In genomic region chr11:2090172-2091111, GRCh38 we compare ENCODE assay signal across 1 cellular context.
TF ChIP-seq lines count a peak whose summit lies in the region.

No MANE protein-coding gene starts in this region.

TF ChIP-seq in IMR-90, 13 proteins besides CTCF, POLR2A, EP300 and RAD21:
- TF ChIP-seq MXI1 (IDR thresholded peaks at IDR 0.05; ENCODE audit: borderline replicate concordance, low read depth, low read length), result no peak
- TF ChIP-seq MAZ (IDR thresholded peaks at IDR 0.05; ENCODE audit: borderline replicate concordance, low read depth, low read length), result no peak
- no peak for TF ChIP-seq BHLHE40 (IDR thresholded peaks at IDR 0.05; ENCODE audit: low read depth, low read length)
- TF ChIP-seq MAFK (IDR thresholded peaks at IDR 0.05; ENCODE audit: low read depth, low read length), result no peak
- no peak for TF ChIP-seq CEBPB (IDR thresholded peaks at IDR 0.05; ENCODE audit: low read depth, low read length)
- TF ChIP-seq USF2 (IDR thresholded peaks at IDR 0.05; ENCODE audit: low read depth, low read length), result no peak
- no peak for TF ChIP-seq RCOR1 (IDR thresholded peaks at IDR 0.05; ENCODE audit: insufficient replicate concordance, low read length)
- TF ChIP-seq FOS (IDR thresholded peaks at IDR 0.05; ENCODE audit: low read depth, low read length), result no peak
- no peak for TF ChIP-seq SMC3 (IDR thresholded peaks at IDR 0.05; ENCODE audit: low read depth, low read length)
- no peak for TF ChIP-seq CHD1 (IDR thresholded peaks at IDR 0.05; ENCODE audit: low read depth, low read length)
- no peak for TF ChIP-seq ELK1 (IDR thresholded peaks at IDR 0.05; ENCODE audit: borderline replicate concordance, low read depth, low read length)
- no peak for TF ChIP-seq RFX5 (IDR thresholded peaks at IDR 0.05; ENCODE audit: low read depth, low read length)
- no peak for TF ChIP-seq NFE2L2 (IDR thresholded peaks at IDR 0.05; ENCODE audit: low read depth, low read length)
